ENCODE assay signal across 10 cellular contexts in genomic region chr21:25462517-25462971, GRCh38.
DNase-seq lines count a peak whose midpoint lies in the region; ATAC-seq and TF ChIP-seq lines count a peak whose summit lies in the region.
"Had no signal": no experiment of that assay in that cellular context is flagged by ENCODE, and none has a peak within 500 bp of the region (broad histone marks: within the 10 kb centered on the region; RNA-seq: fewer than 3 reads in every experiment).

No MANE protein-coding gene starts in this region.

- CTCF ChIA-PET in activated naive CD4-positive, alpha-beta T cell treated with anti-CD3 and anti-CD28 coated beads, Interleukin-2, amount 10 ng/mL, durations not matched to agents 7 days and 5 days (lab: Charles Lee), result interaction anchor here (1.1 to 1.6 kb wide), 2 partner anchors 27 to 106 kb away, joined by 3 read pairs; no protein-coding TSS in a partner anchor
- CTCF ChIA-PET in T-cell (lab: Charles Lee), result interaction anchor here in 1 of 2 donors (0.6 kb wide), 1 partner anchor 40 kb away, joined by 4 read pairs; no protein-coding TSS in a partner anchor

- H3K9me3 ChIP-seq in tibial nerve, result no peaks in the 10 kb centered on the region
- H3K9me3 ChIP-seq: SJSA1 had no signal

- 52 to 88% methylated on average over 5 of the region's 5 CpGs for WGBS in tibial nerve, 2 donors

- ATAC-seq in GM21619 (IDR thresholded peaks at IDR 0.05; ENCODE audit: unreplicated experiment) (peak; percentile 49), HG03280 (IDR thresholded peaks at IDR 0.05; ENCODE audit: unreplicated experiment) (peak; percentile 61), T-cell (replicated peaks in 1 of 4) (no peak)
- peak; percentile 62 to 67 for ATAC-seq in stimulated activated naive B cell treated with anti-CD40 and anti-IgM and Interleukin-4, amounts not matched to agents 10 μg/mL and 1 μg/mL and 100 μg/mL, for 72 hours (replicated peaks)

- H3K27ac ChIP-seq in tibial nerve, result no peak overlapping the region
- H3K27ac ChIP-seq: SJSA1 had no signal

- no peak for DNase-seq in activated naive CD4-positive, alpha-beta T cell treated with anti-CD3 and anti-CD28 coated beads, Interleukin-2, amount 10 ng/mL, durations not matched to agents 7 days and 5 days
- DNase-seq in stimulated activated naive B cell treated with anti-CD40 and anti-IgM and Interleukin-4, amounts not matched to agents 10 μg/mL and 1 μg/mL and 100 μg/mL, for 72 hours, result no peak
- DNase-seq in T-cell (no peak), HT-29 (ENCODE audit: low spot score) (no peak), tibial nerve (ENCODE audit: low spot score in 2 of 2) (no peak)
- DNase-seq: foreskin fibroblast had no signal

- H3K4me1 Mint-ChIP-seq in activated naive CD4-positive, alpha-beta T cell treated with anti-CD3 and anti-CD28 coated beads, Interleukin-2, amount 50 U/mL, for 24 hours, result peaks cover 89% of the 10 kb centered on the region
- H3K4me1 Mint-ChIP-seq in activated naive CD4-positive, alpha-beta T cell treated with anti-CD3 and anti-CD28 coated beads, Interleukin-2, amount 10 ng/mL, durations not matched to agents 7 days and 5 days, result peaks cover 27% of the 10 kb centered on the region
- peaks cover 27 to 45% of the 10 kb centered on the region in 2 donors for H3K4me1 Mint-ChIP-seq in stimulated activated naive B cell treated with anti-CD40 and anti-IgM and Interleukin-4, amounts not matched to agents 10 μg/mL and 1 μg/mL and 100 μg/mL, for 72 hours
- H3K4me1 Mint-ChIP-seq in T-cell, result peaks cover 5 to 40% (median 30%) of the 10 kb centered on the region in 3 donors

- H3K36me3 ChIP-seq in tibial nerve, result no peaks in the 10 kb centered on the region
- H3K36me3 ChIP-seq: SJSA1 had no signal

- peak overlapping the region; percentile 62 for H3K4me3 Mint-ChIP-seq in activated naive CD4-positive, alpha-beta T cell treated with anti-CD3 and anti-CD28 coated beads, Interleukin-2, amount 50 U/mL, for 24 hours
- H3K4me3 Mint-ChIP-seq in activated naive CD4-positive, alpha-beta T cell treated with anti-CD3 and anti-CD28 coated beads, Interleukin-2, amount 10 ng/mL, durations not matched to agents 7 days and 5 days, result no peak overlapping the region
- peak overlapping the region in 1 of 2 donors; percentile 28 for H3K4me3 Mint-ChIP-seq in stimulated activated naive B cell treated with anti-CD40 and anti-IgM and Interleukin-4, amounts not matched to agents 10 μg/mL and 1 μg/mL and 100 μg/mL, for 72 hours
- H3K4me3 Mint-ChIP-seq in T-cell, result no peak overlapping the region

- H3K27me3 Mint-ChIP-seq in activated naive CD4-positive, alpha-beta T cell treated with anti-CD3 and anti-CD28 coated beads, Interleukin-2, amount 50 U/mL, for 24 hours, result no peaks in the 10 kb centered on the region
- no peaks in the 10 kb centered on the region for H3K27me3 Mint-ChIP-seq in activated naive CD4-positive, alpha-beta T cell treated with anti-CD3 and anti-CD28 coated beads, Interleukin-2, amount 10 ng/mL, durations not matched to agents 7 days and 5 days
- no peaks in the 10 kb centered on the region for H3K27me3 Mint-ChIP-seq in stimulated activated naive B cell treated with anti-CD40 and anti-IgM and Interleukin-4, amounts not matched to agents 10 μg/mL and 1 μg/mL and 100 μg/mL, for 72 hours
- H3K27me3 Mint-ChIP-seq in T-cell, result no peaks in the 10 kb centered on the region

- TF ChIP-seq CTCF in tibial nerve (IDR thresholded peaks at IDR 0.05), result no peak

- peaks cover 29% of the 10 kb centered on the region for H3K36me3 Mint-ChIP-seq in activated naive CD4-positive, alpha-beta T cell treated with anti-CD3 and anti-CD28 coated beads, Interleukin-2, amount 50 U/mL, for 24 hours
- no peaks in the 10 kb centered on the region for H3K36me3 Mint-ChIP-seq in activated naive CD4-positive, alpha-beta T cell treated with anti-CD3 and anti-CD28 coated beads, Interleukin-2, amount 10 ng/mL, durations not matched to agents 7 days and 5 days
- peaks cover 13 to 17% of the 10 kb centered on the region in 2 donors for H3K36me3 Mint-ChIP-seq in stimulated activated naive B cell treated with anti-CD40 and anti-IgM and Interleukin-4, amounts not matched to agents 10 μg/mL and 1 μg/mL and 100 μg/mL, for 72 hours
- H3K36me3 Mint-ChIP-seq in T-cell, result no peaks in the 10 kb centered on the region

- POLR2A ChIA-PET in T-cell (lab: Charles Lee), result no interaction called here

- peaks cover 0 to 10% (median 0%) of the 10 kb centered on the region in 4 donors for H3K4me1 ChIP-seq in tibial nerve
- H3K4me1 ChIP-seq: SJSA1 had no signal

- no peak for TF ChIP-seq EP300 in tibial nerve (IDR thresholded peaks at IDR 0.05)

- peaks cover 21% of the 10 kb centered on the region for H3K9me3 Mint-ChIP-seq in activated naive CD4-positive, alpha-beta T cell treated with anti-CD3 and anti-CD28 coated beads, Interleukin-2, amount 50 U/mL, for 24 hours
- peaks cover 3% of the 10 kb centered on the region for H3K9me3 Mint-ChIP-seq in activated naive CD4-positive, alpha-beta T cell treated with anti-CD3 and anti-CD28 coated beads, Interleukin-2, amount 10 ng/mL, durations not matched to agents 7 days and 5 days
- peaks cover 8 to 10% of the 10 kb centered on the region in 2 donors for H3K9me3 Mint-ChIP-seq in stimulated activated naive B cell treated with anti-CD40 and anti-IgM and Interleukin-4, amounts not matched to agents 10 μg/mL and 1 μg/mL and 100 μg/mL, for 72 hours
- peaks cover 0 to 3% (median 0%) of the 10 kb centered on the region in 3 donors for H3K9me3 Mint-ChIP-seq in T-cell

- H3K27me3 ChIP-seq in tibial nerve, result no peaks in the 10 kb centered on the region
- H3K27me3 ChIP-seq: SJSA1 had no signal

- H3K4me3 ChIP-seq in tibial nerve, result no peak overlapping the region
- H3K4me3 ChIP-seq: SJSA1 had no signal

- no peak for TF ChIP-seq POLR2A in tibial nerve (IDR thresholded peaks at IDR 0.05)

- peak overlapping the region; percentile 97 for H3K27ac Mint-ChIP-seq in activated naive CD4-positive, alpha-beta T cell treated with anti-CD3 and anti-CD28 coated beads, Interleukin-2, amount 50 U/mL, for 24 hours
- H3K27ac Mint-ChIP-seq in activated naive CD4-positive, alpha-beta T cell treated with anti-CD3 and anti-CD28 coated beads, Interleukin-2, amount 10 ng/mL, durations not matched to agents 7 days and 5 days, result no peak overlapping the region
- peak overlapping the region; percentile 91 for H3K27ac Mint-ChIP-seq in stimulated activated naive B cell treated with anti-CD40 and anti-IgM and Interleukin-4, amounts not matched to agents 10 μg/mL and 1 μg/mL and 100 μg/mL, for 72 hours
- peak overlapping the region in 1 of 2 donors; percentile 41 for H3K27ac Mint-ChIP-seq in T-cell

Comparison
In these comparisons a context has a peak if more than half of its experiments do, and no peak if none do; other contexts are left out.
1. ATAC-seq: peak in GM21619 (single experiment), HG03280 (single experiment) and stimulated activated naive B cell treated with anti-CD40 and anti-IgM and Interleukin-4, amounts not matched to agents 10 μg/mL and 1 μg/mL and 100 μg/mL, for 72 hours (2 of 2); none in T-cell (0 of 4).